In the genomic region with DNA sequence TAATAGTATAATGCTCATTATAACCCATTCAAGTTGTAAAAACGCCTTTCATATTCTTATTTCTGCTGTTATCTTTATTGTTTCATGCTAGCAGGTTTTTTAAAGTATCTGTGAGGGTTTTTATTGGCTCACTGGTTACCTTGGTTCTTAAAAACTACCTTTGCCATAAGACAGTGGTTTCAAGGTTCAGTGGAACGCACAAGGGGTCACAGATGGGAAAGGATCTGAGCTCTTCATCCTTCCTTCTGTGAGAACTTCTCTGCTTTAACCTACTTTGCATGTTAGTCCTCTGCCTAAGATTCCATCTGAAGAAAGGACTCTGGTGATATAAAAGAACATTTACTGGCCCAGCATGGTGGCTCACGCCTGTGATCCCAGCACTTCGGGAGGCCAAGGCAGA, we compare ENCODE assay signal across 38 cellular contexts.
"Had no signal": no experiment of that assay in that cellular context is flagged by ENCODE, and none has a peak within 500 bp of the region (broad histone marks: within the 10 kb centered on the region; RNA-seq: fewer than 3 reads in every experiment).

No MANE protein-coding gene starts in this region.

- H3K27ac Mint-ChIP-seq: activated naive CD4-positive, alpha-beta T cell treated with anti-CD3 and anti-CD28 coated beads for 36 hours; activated naive CD4-positive, alpha-beta T cell treated with anti-CD3 and anti-CD28 coated beads, Interleukin-2, amount 10 ng/mL, durations not matched to agents 7 days and 5 days; activated naive CD4-positive, alpha-beta T cell treated with anti-CD3 and anti-CD28 coated beads, Interleukin-2, amount 50 U/mL, for 24 hours; activated naive CD4-positive, alpha-beta T cell treated with anti-CD3 and anti-CD28 coated beads, Interleukin-2, amount 50 U/mL, for 72 hours; activated naive CD8-positive, alpha-beta T cell; activated naive CD8-positive, alpha-beta T cell treated with anti-CD3 and anti-CD28 coated beads for 36 hours; activated naive CD8-positive, alpha-beta T cell treated with anti-CD3 and anti-CD28 coated beads, Interleukin-2, amount 10 ng/mL, durations not matched to agents 7 days and 5 days; activated naive CD8-positive, alpha-beta T cell treated with anti-CD3 and anti-CD28 coated beads, Interleukin-2, amount 50 U/mL, for 24 hours; activated T-cell treated with anti-CD3 and anti-CD28 coated beads, Interleukin-2, amount 50 U/mL, for 24 hours; activated T-cell treated with anti-CD3 and anti-CD28 coated beads, Interleukin-2, amount 50 U/mL, for 72 hours; activated T-helper 1 cell treated with anti-CD3 and anti-CD28 coated beads, Interleukin-12 subunit alpha, Interleukin-12 subunit beta, Interleukin-2, Interleukin-4 antibody, amounts not matched to agents 30 ng/mL and 10 ng/mL and 1 ng/mL, durations not matched to agents 14 hours and 24 hours and 36 hours; activated T-helper 17 cell treated with anti-CD3 and anti-CD28 coated beads, Interleukin-2, amount 50 U/mL, for 72 hours; activated T-helper 2 cell treated with anti-CD3 and anti-CD28 coated beads, Interferon-gamma antibody, Interleukin-2, Interleukin-4, amounts not matched to agents 10 μg/mL and 5 μg/mL and 100 μg/mL, durations not matched to agents 14 hours and 24 hours and 36 hours; brain had no signal

- H3K9me3 Mint-ChIP-seq: activated naive CD4-positive, alpha-beta T cell treated with anti-CD3 and anti-CD28 coated beads for 36 hours; activated naive CD4-positive, alpha-beta T cell treated with anti-CD3 and anti-CD28 coated beads, Interleukin-2, amount 50 U/mL, for 24 hours; activated naive CD8-positive, alpha-beta T cell treated with anti-CD3 and anti-CD28 coated beads for 36 hours; activated T-cell treated with anti-CD3 and anti-CD28 coated beads, Interleukin-2, amount 50 U/mL, for 4 hours; central memory CD8-positive, alpha-beta T cell had no signal

- H3K36me3 Mint-ChIP-seq: activated naive CD4-positive, alpha-beta T cell treated with anti-CD3 and anti-CD28 coated beads, Interleukin-2, amount 10 ng/mL, durations not matched to agents 7 days and 5 days; activated naive CD4-positive, alpha-beta T cell treated with anti-CD3 and anti-CD28 coated beads, Interleukin-2, amount 50 U/mL, for 24 hours; activated naive CD8-positive, alpha-beta T cell; activated naive CD8-positive, alpha-beta T cell treated with anti-CD3 and anti-CD28 coated beads for 36 hours; brain had no signal

- H3K4me1 ChIP-seq: adrenal gland, ascending aorta, body of pancreas, breast epithelium had no signal

- H3K27me3 Mint-ChIP-seq: activated naive CD8-positive, alpha-beta T cell; activated T-helper 17 cell treated with anti-CD3 and anti-CD28 coated beads, Interleukin-2, amount 50 U/mL, for 72 hours had no signal

- H3K27ac ChIP-seq: adrenal gland, ascending aorta, body of pancreas, brain microvascular endothelial cell, breast epithelium, cardiac muscle cell had no signal

- H3K4me3 ChIP-seq: adrenal gland, ascending aorta, body of pancreas, breast epithelium, cardiac muscle cell had no signal

- DNase-seq: activated effector memory CD4-positive, alpha-beta T cell treated with anti-CD3 and anti-CD28 coated beads, Interleukin-2, amount 50 U/mL, for 16 hours; activated effector memory CD4-positive, alpha-beta T cell treated with Interleukin-2 at 50 U/mL for 16 hours; activated gamma-delta T cell; activated gamma-delta T cell treated with Interleukin-2 at 50 U/mL for 16 hours; activated naive CD4-positive, alpha-beta T cell; activated naive CD4-positive, alpha-beta T cell treated with anti-CD3 and anti-CD28 coated beads for 36 hours; activated naive CD4-positive, alpha-beta T cell treated with anti-CD3 and anti-CD28 coated beads, Interleukin-2, amount 10 ng/mL, durations not matched to agents 7 days and 5 days; activated naive CD4-positive, alpha-beta T cell treated with anti-CD3 and anti-CD28 coated beads, Interleukin-2, amount 50 U/mL, for 16 hours; activated naive CD4-positive, alpha-beta T cell treated with Interleukin-2 at 50 U/mL for 16 hours; activated naive CD8-positive, alpha-beta T cell treated with anti-CD3 and anti-CD28 coated beads for 36 hours; activated naive CD8-positive, alpha-beta T cell treated with anti-CD3 and anti-CD28 coated beads, Interleukin-2, amount 10 ng/mL, durations not matched to agents 7 days and 5 days; activated naive CD8-positive, alpha-beta T cell treated with anti-CD3 and anti-CD28 coated beads, Interleukin-2, amount 50 U/mL, for 24 hours; activated T-cell treated with anti-CD3 and anti-CD28 coated beads, Interleukin-2, amount 50 U/mL, for 1 hour; activated T-cell treated with anti-CD3 and anti-CD28 coated beads, Interleukin-2, amount 50 U/mL, for 24 hours; activated T-cell treated with anti-CD3 and anti-CD28 coated beads, Interleukin-2, amount 50 U/mL, for 4 hours; activated T-cell treated with anti-CD3 and anti-CD28 coated beads, Interleukin-2, amount 50 U/mL, for 48 hours; activated T-cell treated with anti-CD3 and anti-CD28 coated beads, Interleukin-2, amount 50 U/mL, for 72 hours; adrenal gland; amniotic stem cell; amygdala; anterior cingulate cortex; aorta; body of pancreas; brain microvascular endothelial cell; caudate nucleus; central memory CD4-positive, alpha-beta T cell; cerebellar nuclear complex had no signal

- H3K27me3 ChIP-seq: adrenal gland, ascending aorta, body of pancreas, brain microvascular endothelial cell, breast epithelium, cardiac muscle cell had no signal

- H3K4me3 Mint-ChIP-seq: activated naive CD4-positive, alpha-beta T cell treated with anti-CD3 and anti-CD28 coated beads for 36 hours; activated naive CD4-positive, alpha-beta T cell treated with anti-CD3 and anti-CD28 coated beads, Interleukin-2, amount 10 ng/mL, durations not matched to agents 7 days and 5 days; activated naive CD4-positive, alpha-beta T cell treated with anti-CD3 and anti-CD28 coated beads, Interleukin-2, amount 50 U/mL, for 24 hours; activated naive CD8-positive, alpha-beta T cell; activated naive CD8-positive, alpha-beta T cell treated with anti-CD3 and anti-CD28 coated beads for 36 hours; activated naive CD8-positive, alpha-beta T cell treated with anti-CD3 and anti-CD28 coated beads, Interleukin-2, amount 10 ng/mL, durations not matched to agents 7 days and 5 days; activated naive CD8-positive, alpha-beta T cell treated with anti-CD3 and anti-CD28 coated beads, Interleukin-2, amount 50 U/mL, for 24 hours; activated T-cell treated with anti-CD3 and anti-CD28 coated beads, Interleukin-2, amount 50 U/mL, for 24 hours; activated T-cell treated with anti-CD3 and anti-CD28 coated beads, Interleukin-2, amount 50 U/mL, for 4 hours; activated T-cell treated with anti-CD3 and anti-CD28 coated beads, Interleukin-2, amount 50 U/mL, for 72 hours; activated T-helper 1 cell treated with anti-CD3 and anti-CD28 coated beads, Interleukin-12 subunit alpha, Interleukin-12 subunit beta, Interleukin-2, Interleukin-4 antibody, amounts not matched to agents 30 ng/mL and 10 ng/mL and 1 ng/mL, durations not matched to agents 14 hours and 24 hours and 36 hours; activated T-helper 17 cell treated with anti-CD3 and anti-CD28 coated beads, Interleukin-2, amount 50 U/mL, for 72 hours; brain; central memory CD8-positive, alpha-beta T cell had no signal

- H3K4me1 Mint-ChIP-seq: activated naive CD4-positive, alpha-beta T cell treated with anti-CD3 and anti-CD28 coated beads, Interleukin-2, amount 10 ng/mL, durations not matched to agents 7 days and 5 days; activated naive CD4-positive, alpha-beta T cell treated with anti-CD3 and anti-CD28 coated beads, Interleukin-2, amount 50 U/mL, for 24 hours; activated T-helper 17 cell treated with anti-CD3 and anti-CD28 coated beads, Interleukin-2, amount 50 U/mL, for 72 hours; brain; central memory CD8-positive, alpha-beta T cell had no signal

- ATAC-seq: activated naive CD4-positive, alpha-beta T cell treated with anti-CD3 and anti-CD28 coated beads, Interleukin-2, amount 50 U/mL, for 72 hours; activated naive CD8-positive, alpha-beta T cell treated with anti-CD3 and anti-CD28 coated beads, Interleukin-2, amount 50 U/mL, for 24 hours; activated T-cell treated with anti-CD3 and anti-CD28 coated beads, Interleukin-2, amount 50 U/mL, for 4 hours; activated T-cell treated with anti-CD3 and anti-CD28 coated beads, Interleukin-2, amount 50 U/mL, for 72 hours; activated T-helper 17 cell treated with anti-CD3 and anti-CD28 coated beads, Interleukin-2, amount 50 U/mL, for 72 hours; body of pancreas had no signal
